In genomic region chr5:62268792-62269191, GRCh38 we compare ENCODE assay signal across 19 cellular contexts. TPM values are rescaled to one million over a fixed set of nuclear protein-coding genes. Genes with fewer than 3 reads are reported as not detected.
DNase-seq lines count a peak whose midpoint lies in the region; ATAC-seq and TF ChIP-seq lines count a peak whose summit lies in the region.
"Had no signal": no experiment of that assay in that cellular context is flagged by ENCODE, and none has a peak within 500 bp of the region (broad histone marks: within the 10 kb centered on the region; RNA-seq: fewer than 3 reads in every experiment).

No MANE protein-coding gene starts in this region.

- no peaks in the 10 kb centered on the region for H3K36me3 ChIP-seq in DND-41 (ENCODE audit: insufficient read depth, low read length)
- H3K36me3 ChIP-seq in PC-3 (ENCODE audit: low read depth, low read length), result no peaks in the 10 kb centered on the region
- H3K36me3 ChIP-seq: esophagus squamous epithelium, SJSA1, thoracic aorta had no signal

- no peak for TF ChIP-seq CTCF in DND-41 (IDR thresholded peaks at IDR 0.05; ENCODE audit: borderline replicate concordance, extremely low read depth, low read length, poor library complexity, severe bottlenecking)
- TF ChIP-seq CTCF in PC-3 (conservative IDR thresholded peaks at IDR 0.05; ENCODE audit: low read depth, low read length), result no peak
- TF ChIP-seq CTCF in GM13976 (IDR thresholded peaks at IDR 0.05; ENCODE audit: borderline replicate concordance, control extremely low read depth, extremely low read depth, insufficient read depth, missing control alignments), result no peak

- H3K9me3 ChIP-seq in DND-41 (ENCODE audit: insufficient read depth, low read length, severe bottlenecking) (no peaks in the 10 kb centered on the region), PC-3 (ENCODE audit: low read length) (no peaks in the 10 kb centered on the region)
- H3K9me3 ChIP-seq: body of pancreas, esophagus squamous epithelium, SJSA1, thoracic aorta had no signal

- H3K27ac ChIP-seq in DND-41 (ENCODE audit: low read length), result no peak overlapping the region
- H3K27ac ChIP-seq in PC-3 (ENCODE audit: low read length), result peak overlapping the region; percentile 76
- H3K27ac ChIP-seq: SJSA1, thoracic aorta had no signal

- peaks cover 0 to 2% of the 10 kb centered on the region in 2 donors for H3K4me1 Mint-ChIP-seq in effector memory CD8-positive, alpha-beta T cell (ENCODE audit: low read depth in 2 of 2)

- no TSS peak for BruUV-seq in PC-3 (replicated peaks; lab: Mats Ljungman, UMichigan)

- H3K4me1 ChIP-seq in DND-41 (ENCODE audit: insufficient read depth, low read length) (no peaks in the 10 kb centered on the region), PC-3 (ENCODE audit: insufficient read depth, low read length) (peaks cover 18% of the 10 kb centered on the region)
- H3K4me1 ChIP-seq: SJSA1 had no signal

- H3K9ac ChIP-seq in DND-41 (ENCODE audit: low read depth, low read length), result no peak overlapping the region
- H3K9ac ChIP-seq in PC-3 (ENCODE audit: low read length), result no peak overlapping the region

- CTCF ChIA-PET in PC-3 (lab: Charles Lee), result no interaction called here

- H2AFZ ChIP-seq in DND-41 (ENCODE audit: low read depth, low read length) (no peak overlapping the region), PC-3 (ENCODE audit: low read length) (no peak overlapping the region)

- no peaks in the 10 kb centered on the region for H3K9me3 Mint-ChIP-seq in effector memory CD8-positive, alpha-beta T cell

- H3K4me3 Mint-ChIP-seq in effector memory CD8-positive, alpha-beta T cell, result no peak overlapping the region
- H3K4me3 Mint-ChIP-seq: activated T-helper 1 cell treated with anti-CD3 and anti-CD28 coated beads, Interleukin-12 subunit alpha, Interleukin-12 subunit beta, Interleukin-2, Interleukin-4 antibody, amounts not matched to agents 30 ng/mL and 10 ng/mL and 1 ng/mL, durations not matched to agents 14 hours and 24 hours and 36 hours; stimulated activated naive B cell treated with anti-CD40 and anti-IgM and Interleukin-4, amounts not matched to agents 10 μg/mL and 1 μg/mL and 100 μg/mL, for 72 hours had no signal

- POLR2A ChIA-PET in PC-3 (lab: Charles Lee; ENCODE audit: unreplicated experiment), result no interaction called here

- no peaks in the 10 kb centered on the region for H3F3A ChIP-seq in PC-3 (ENCODE audit: low read length, unreplicated experiment)

- DNase-seq in AML-193 (lab: John Stamatoyannopoulos, UW), result peak; percentile 1 to 35
- no peak for DNase-seq in DND-41
- DNase-seq in PC-3, result no peak
- DNase-seq in effector memory CD8-positive, alpha-beta T cell, result no peak
- DNase-seq in GM13976 (ENCODE audit: low spot score), result no peak
- DNase-seq: activated CD4-positive, CD25-positive, alpha-beta regulatory T cell; esophagus squamous epithelium; HCEC 1CT; left cardiac atrium; NCI-H1694; posterior cingulate gyrus; stimulated activated naive B cell treated with anti-CD40 and anti-IgM and Interleukin-4, amounts not matched to agents 10 μg/mL and 1 μg/mL and 100 μg/mL, for 72 hours; T-helper 9 cell had no signal

- no peaks in the 10 kb centered on the region for H3K27me3 ChIP-seq in DND-41 (ENCODE audit: insufficient read depth, low read length, poor library complexity)
- H3K27me3 ChIP-seq in PC-3 (ENCODE audit: low read length), result no peaks in the 10 kb centered on the region
- H3K27me3 ChIP-seq: body of pancreas, esophagus squamous epithelium, SJSA1 had no signal

- no peaks in the 10 kb centered on the region for H3K9me2 ChIP-seq in PC-3 (replicated peaks; ENCODE audit: low read length)

- H3K4me2 ChIP-seq in DND-41 (ENCODE audit: insufficient read depth, low read length) (no peak overlapping the region), PC-3 (ENCODE audit: low read length) (peak overlapping the region; percentile 66)

- in situ Hi-C loops in GM13976 (cut with MboI; ENCODE audit: low sequenced_read_pairs, unreplicated experiment), result no loop called here

- H3K79me2 ChIP-seq in DND-41 (ENCODE audit: insufficient read depth, low read length) (no peaks in the 10 kb centered on the region), PC-3 (ENCODE audit: low read length) (no peaks in the 10 kb centered on the region)

- no peak overlapping the region for H3K27ac Mint-ChIP-seq in effector memory CD8-positive, alpha-beta T cell
- H3K27ac Mint-ChIP-seq: stimulated activated naive B cell treated with anti-CD40 and anti-IgM and Interleukin-4, amounts not matched to agents 10 μg/mL and 1 μg/mL and 100 μg/mL, for 72 hours had no signal

- no peaks in the 10 kb centered on the region for H3K27me3 Mint-ChIP-seq in effector memory CD8-positive, alpha-beta T cell

- intact Hi-C loops in PC-3 (cut with micrococcal nuclease), result no loop called here

- H3K4me3 ChIP-seq in DND-41 (ENCODE audit: low read depth in 1 of 2, low read length in 2 of 2) (no peak overlapping the region), PC-3 (ENCODE audit: low read length) (no peak overlapping the region)
- H3K4me3 ChIP-seq: body of pancreas, esophagus squamous epithelium, SJSA1, thoracic aorta had no signal

- H3K36me3 Mint-ChIP-seq in effector memory CD8-positive, alpha-beta T cell (ENCODE audit: insufficient read depth), result no peaks in the 10 kb centered on the region
- H3K36me3 Mint-ChIP-seq: stimulated activated naive B cell treated with anti-CD40 and anti-IgM and Interleukin-4, amounts not matched to agents 10 μg/mL and 1 μg/mL and 100 μg/mL, for 72 hours had no signal

- no peaks in the 10 kb centered on the region for H4K20me1 ChIP-seq in DND-41 (ENCODE audit: insufficient read depth, low read length)
- no peaks in the 10 kb centered on the region for H4K20me1 ChIP-seq in PC-3 (ENCODE audit: low read length)

- ATAC-seq in DND-41 (ENCODE audit: insufficient read depth, low read depth) (peak; percentile 47; the same call in 2 of the 3 replicates), PC-3 (no peak), GM19463 (IDR thresholded peaks at IDR 0.05; ENCODE audit: unreplicated experiment) (no peak), HG03439 (IDR thresholded peaks at IDR 0.05; ENCODE audit: unreplicated experiment) (no peak)
- ATAC-seq in effector memory CD8-positive, alpha-beta T cell (replicated peaks), result peak; percentile 45
- ATAC-seq: left cardiac atrium had no signal

RNA-seq across cellular contexts. Expression of gene KIF2A, which starts 37.2 kb away (rescaled TPM):
- 19.0 and 26.4 TPM in 2 replicates for total RNA-seq in PC-3 (2014; rRNA removed)

Comparison
In these comparisons a context has a peak if more than half of its experiments do, and no peak if none do; other contexts are left out.
1. DNase-seq: peak in AML-193 (2 of 2); none in DND-41 (single experiment), PC-3 (single experiment), effector memory CD8-positive, alpha-beta T cell (0 of 3) and GM13976 (single experiment).
2. ATAC-seq: peak in DND-41 (single experiment) and effector memory CD8-positive, alpha-beta T cell (single experiment); none in PC-3 (single experiment), GM19463 (single experiment) and HG03439 (single experiment).